Comparison of ENCODE assay signal across 8 cellular contexts in genomic region chr16:57372372-57373116, GRCh38. TPM values are rescaled to one million over a fixed set of nuclear protein-coding genes. Genes with fewer than 3 reads are reported as not detected.
A peak's percentile ranks its signal among the peaks of the same experiment; 100 is the strongest.
DNase-seq lines count a peak whose midpoint lies in the region; ATAC-seq and TF ChIP-seq lines count a peak whose summit lies in the region.

CX3CL1 (plus strand) TSS chr16:57372490; CDS start chr16:57372569, 79 bp downstream.

- WGBS in esophagus squamous epithelium, 2 donors, result 19 to 30% methylated on average over 7 to 14 of the region's 23 CpGs
- 2 to 6% methylated on average over 22 to 23 of the region's 23 CpGs for WGBS in aorta, 2 donors

- 0 out of 2 replicates have a peak, but pooled peaks have one; percentile 13 for TF ChIP-seq CTCF in AG04450 (IDR thresholded peaks at IDR 0.05; ENCODE audit: low read depth, low read length)
- peak in 1 of 6 experiments; percentile 18 for TF ChIP-seq CTCF in esophagus squamous epithelium (IDR thresholded peaks at IDR 0.05)
- no peak for TF ChIP-seq CTCF in GM20000 (IDR thresholded peaks at IDR 0.05; ENCODE audit: extremely low read depth, missing control alignments)

- intact Hi-C loops in esophagus squamous epithelium (cut with DNase I) (no loop called here), aorta (cut with DNase I) (loop anchor here (1.0 to 5.0 kb wide), 4 partner anchors 45 to 67 kb away; no protein-coding TSS in a partner anchor)

- H3K27me3 ChIP-seq in AG04450 (ENCODE audit: control insufficient read depth, insufficient read depth, low read length) (peaks cover 24% of the 10 kb centered on the region), esophagus squamous epithelium (no peaks in the 10 kb centered on the region), aorta (ENCODE audit: control insufficient read depth in 1 of 2, insufficient read depth in 2 of 2, low read length in 1 of 2) (no peaks in the 10 kb centered on the region)

- peak; percentile 93 for ATAC-seq in aorta (ENCODE audit: low FRiP score)
- ATAC-seq in GM21717 (IDR thresholded peaks at IDR 0.05; ENCODE audit: unreplicated experiment), result no peak

- CTCF ChIA-PET in AG04450 (lab: Charles Lee), result interaction anchor here (0.9 kb wide), 1 partner anchor 44 kb away, joined by 3 read pairs; no protein-coding TSS in a partner anchor

- DNase-seq in AG04450 (ENCODE audit: low read depth, low spot score) (no peak), NCI-H2171 treated with DMSO at 0.1 percent for 48 hours (lab: John Stamatoyannopoulos, UW) (peak; percentile 30), esophagus squamous epithelium (lab: John Stamatoyannopoulos, UW) (no peak), mucosa of gallbladder (ENCODE audit: low spot score) (peak; percentile 77), aorta (peak; percentile 80 to 92), GM20000 (ENCODE audit: low spot score) (no peak), NCI-H345 treated with DMSO at 0.1 percent for 48 hours (lab: John Stamatoyannopoulos, UW; ENCODE audit: unreplicated experiment) (no peak)

- POLR2A ChIA-PET in AG04450 (lab: Yijun Ruan, JAX), result no interaction called here

- H3K4me3 ChIP-seq in AG04450 (ENCODE audit: low read depth, low read length), result peak within 1 kb of the TSS; percentile 46
- peak within 1 kb of the TSS; percentile 35 to 66 (median 58) for H3K4me3 ChIP-seq in esophagus squamous epithelium
- peak within 1 kb of the TSS; percentile 52 to 69 for H3K4me3 ChIP-seq in aorta (ENCODE audit: low read length in 2 of 2)

- peak in 2 of 4 donors; percentile 28 to 85 for TF ChIP-seq POLR2A in esophagus squamous epithelium (IDR thresholded peaks at IDR 0.05)

- H3K27ac ChIP-seq in AG04450 (ENCODE audit: low read depth, low read length) (no peak within 1 kb of the TSS), esophagus squamous epithelium (peak within 1 kb of the TSS; percentile 83 to 91 (median 88)), aorta (ENCODE audit: low read depth in 1 of 2, low read length in 2 of 2) (peak within 1 kb of the TSS; percentile 44 to 79)

- no peaks in the 10 kb centered on the region for H3K36me3 ChIP-seq in esophagus squamous epithelium
- H3K36me3 ChIP-seq in aorta (ENCODE audit: control insufficient read depth in 1 of 2, insufficient read depth in 2 of 2, low read length in 1 of 2), result no peaks in the 10 kb centered on the region

- no peaks in the 10 kb centered on the region; the same call in 1 of the 2 replicates for H3K9me3 ChIP-seq in AG04450 (ENCODE audit: control insufficient read depth, insufficient read depth, low read length)
- no peaks in the 10 kb centered on the region for H3K9me3 ChIP-seq in esophagus squamous epithelium
- H3K9me3 ChIP-seq in aorta (ENCODE audit: control insufficient read depth, low read length), result no peaks in the 10 kb centered on the region

- H3K4me1 ChIP-seq in esophagus squamous epithelium (peaks cover 18 to 71% (median 41%) of the 10 kb centered on the region in 3 donors), aorta (ENCODE audit: control insufficient read depth in 1 of 2, insufficient read depth in 2 of 2, low read length in 2 of 2) (peaks cover 0 to under 1% of the 10 kb centered on the region in 2 donors)

RNA-seq across cellular contexts. Expression of gene CX3CL1, which starts in this region (rescaled TPM):
- polyA plus RNA-seq in AG04450 (2011; rRNA removed) (0.48 TPM in 2 replicates), aorta (10 to 100 TPM; 17.5 to 62.5 TPM)
- polyA minus RNA-seq in AG04450 (2011; rRNA and poly(A)+ RNA removed), result 0.32 and 0.56 TPM in 2 replicates
- total RNA-seq in esophagus squamous epithelium (10 to 100 TPM in 1 of 4 donors, 1 to 10 TPM in 3; 3.3 to 14.8 (median 7.4) TPM), mucosa of gallbladder (19.7 TPM), aorta (10 to 100 TPM; 45.5 to 47.5 TPM)

Comparison
In these comparisons a context has a peak if more than half of its experiments do, and no peak if none do; other contexts are left out.
1. RNA of gene CX3CL1 (polyA plus RNA-seq): 17.5 to 62.5 TPM in aorta; 0.48 TPM in AG04450; every median in the first group is over 10 times any median in the second.
2. DNase-seq: peak in NCI-H2171 treated with DMSO at 0.1 percent for 48 hours (single experiment), mucosa of gallbladder (single experiment) and aorta (2 of 2); none in AG04450 (single experiment), esophagus squamous epithelium (single experiment), GM20000 (single experiment) and NCI-H345 treated with DMSO at 0.1 percent for 48 hours (single experiment).
3. Peak in every context shown above with its lines, with median percentiles within 50 percentile points of each other: H3K4me3 ChIP-seq.